Comparison of ENCODE assay signal across 8 cellular contexts in genomic region chrX:130268500-130269170, GRCh38. TPM values are rescaled to one million over a fixed set of nuclear protein-coding genes. Genes with fewer than 3 reads are reported as not detected.
DNase-seq lines count a peak whose midpoint lies in the region; ATAC-seq and TF ChIP-seq lines count a peak whose summit lies in the region.

Gene ZNF280C, minus strand, starts transcription at chrX:130268899. Its CDS starts 8,450 bp downstream, at chrX:130260449.

- no peak for TF ChIP-seq CTCF in vagina (IDR thresholded peaks at IDR 0.05)

- no peaks in the 10 kb centered on the region for H3K9me3 ChIP-seq in right cardiac atrium (ENCODE audit: control insufficient read depth, low read length)
- H3K9me3 ChIP-seq in vagina: no peaks in the 10 kb centered on the region

- H3K27me3 ChIP-seq in right cardiac atrium (ENCODE audit: control insufficient read depth, insufficient read depth): no peaks in the 10 kb centered on the region
- no peaks in the 10 kb centered on the region for H3K27me3 ChIP-seq in vagina

- ATAC-seq in GM18498 (IDR thresholded peaks at IDR 0.05; ENCODE audit: unreplicated experiment): peak; percentile 94
- ATAC-seq in HG02885 (IDR thresholded peaks at IDR 0.05; ENCODE audit: poor library complexity, unreplicated experiment): peak; percentile 91
- ATAC-seq in right cardiac atrium: peak; percentile 98

- peaks cover 1% of the 10 kb centered on the region for H3K4me1 ChIP-seq in right cardiac atrium (ENCODE audit: control insufficient read depth, insufficient read depth, low read length)
- no peaks in the 10 kb centered on the region for H3K4me1 ChIP-seq in vagina

- 2% methylated on average over 55 of the region's 55 CpGs for WGBS in right cardiac atrium

- H3K27ac ChIP-seq in angular gyrus (ENCODE audit: low read depth, low read length): peak within 1 kb of the TSS; percentile 40
- H3K27ac ChIP-seq in right cardiac atrium (ENCODE audit: low read length): peak within 1 kb of the TSS; percentile 89
- peak within 1 kb of the TSS; percentile 74 for H3K27ac ChIP-seq in vagina

- H3K4me3 ChIP-seq in right cardiac atrium (ENCODE audit: low read length): peak within 1 kb of the TSS; percentile 87
- peak within 1 kb of the TSS; percentile 59 to 67 for H3K4me3 ChIP-seq in vagina

- TF ChIP-seq POLR2A in vagina (IDR thresholded peaks at IDR 0.05): peak in 1 of 2 donors; percentile 45

- intact Hi-C loops in right cardiac atrium (cut with DNase I) (no loop called here), vagina (cut with DNase I) (no loop called here)

- H3K36me3 ChIP-seq in vagina: no peaks in the 10 kb centered on the region

- DNase-seq in NCI-H146 treated with DMSO at 0.1 percent for 48 hours (lab: John Stamatoyannopoulos, UW; ENCODE audit: unreplicated experiment): peak; percentile 81
- DNase-seq in T-helper 1 cell: peak; percentile 74 to 95 (median 80)
- peak; percentile 92 to 95 (median 95) for DNase-seq in right cardiac atrium
- DNase-seq in pulmonary artery endothelial cell (ENCODE audit: low read depth, low spot score): peak; percentile 63
- DNase-seq in vagina (ENCODE audit: extremely low spot score in 2 of 2): peak in 1 of 2 donors; percentile 90

RNA-seq across cellular contexts. Expression of gene ZNF280C, which starts in this region (rescaled TPM):
- 1 to 10 TPM; 1.6 to 2.4 (median 2.1) TPM for total RNA-seq in right cardiac atrium
- 0.86 TPM for polyA plus RNA-seq in right cardiac atrium
- total RNA-seq in pulmonary artery endothelial cell: 2.3 and 2.7 TPM in 2 replicates
- total RNA-seq in vagina: 4.2 TPM
